Comparison of ENCODE assay signal across 24 cellular contexts in genomic region chr12:5476356-5476755, GRCh38. TPM values are rescaled to one million over a fixed set of nuclear protein-coding genes. Genes with fewer than 3 reads are reported as not detected.
"Had no signal": no experiment of that assay in that cellular context is flagged by ENCODE, and none has a peak within 500 bp of the region (broad histone marks: within the 10 kb centered on the region; RNA-seq: fewer than 3 reads in every experiment).

No MANE protein-coding gene starts in this region.

- H3K27ac ChIP-seq: KMS-11, SJCRH30, SK-N-MC had no signal

- ATAC-seq: HepG2, K562, Panc1, PC-3, Right ventricle myocardium inferior had no signal

- DNase-seq: Kasumi-1, MM.1S, NCI-H1092 treated with DMSO at 0.1 percent for 48 hours, NCI-H1436, NCI-H187, NCI-H2029, NCI-H2081 treated with DMSO at 0.1 percent for 48 hours, NCI-H2171, NCI-H226, NCI-H446, NCI-H510A, NCI-H524 treated with DMSO at 0.1 percent for 48 hours, NCI-H69, NCI-H774, PC-3, SHP77 treated with DMSO at 0.1 percent for 48 hours, SJCRH30 had no signal

- H3K36me3 ChIP-seq: SJCRH30 had no signal

- H3K4me2 ChIP-seq: KMS-11 had no signal

- FAIRE-seq: HepG2, K562 had no signal

- H3K4me3 ChIP-seq: K562, SJCRH30, SK-N-MC had no signal

- H3K9me3 ChIP-seq: SJCRH30 had no signal

- H3K27me3 ChIP-seq: SJCRH30 had no signal

RNA-seq across cellular contexts. Expression of gene NTF3, which starts 44.4 kb away (rescaled TPM):
- total RNA-seq: HepG2, HT1080, K562, PC-3 had no signal
